1 cellular context compared by ENCODE assay signal in the genomic region with DNA sequence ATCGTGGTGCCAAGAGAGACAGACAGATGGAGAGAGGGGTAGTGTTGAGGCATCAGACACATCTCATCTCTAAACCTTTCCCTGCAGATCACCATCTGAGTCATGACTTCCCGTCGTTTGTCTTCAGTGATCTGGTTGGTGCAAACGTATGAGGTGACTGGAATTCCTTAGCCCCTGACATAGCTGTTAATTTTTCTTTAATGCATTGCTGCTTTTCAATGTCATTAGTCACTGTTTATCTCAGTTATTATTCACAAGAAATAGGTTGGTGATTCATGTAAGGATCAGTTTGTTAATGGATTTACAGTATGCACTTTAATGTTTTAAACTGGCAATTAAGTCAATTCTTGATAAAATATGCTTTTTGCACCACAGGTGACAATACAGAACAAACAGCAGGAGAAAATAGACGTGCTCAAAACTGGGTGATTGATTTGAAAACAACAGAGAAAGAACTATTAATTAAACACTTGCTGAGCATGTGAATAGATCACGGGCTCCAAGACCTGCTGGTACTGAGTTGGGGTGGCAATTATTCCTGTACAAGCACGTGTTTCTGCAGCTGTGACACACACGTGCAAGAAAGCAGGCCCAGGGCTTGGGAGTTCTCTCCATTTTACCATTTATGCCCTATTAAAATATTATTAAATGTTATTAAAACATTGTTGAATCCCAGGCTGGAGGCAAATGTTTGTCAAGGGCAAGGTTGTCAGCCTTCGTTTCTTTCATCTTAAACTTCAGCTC.
TF ChIP-seq lines count a peak whose summit lies in the region.

No MANE protein-coding gene starts in this region.

TF ChIP-seq in IMR-90, 13 proteins besides CTCF, POLR2A, EP300 and RAD21 (continued from another document):
- TF ChIP-seq NFE2L2 (IDR thresholded peaks at IDR 0.05; ENCODE audit: low read depth, low read length), result no peak
- no peak for TF ChIP-seq MAFK (IDR thresholded peaks at IDR 0.05; ENCODE audit: low read depth, low read length)
- no peak for TF ChIP-seq CHD1 (IDR thresholded peaks at IDR 0.05; ENCODE audit: low read depth, low read length)
- no peak for TF ChIP-seq BHLHE40 (IDR thresholded peaks at IDR 0.05; ENCODE audit: low read depth, low read length)
- no peak for TF ChIP-seq RFX5 (IDR thresholded peaks at IDR 0.05; ENCODE audit: low read depth, low read length)
- TF ChIP-seq FOS (IDR thresholded peaks at IDR 0.05; ENCODE audit: low read depth, low read length), result no peak
- no peak for TF ChIP-seq MAZ (IDR thresholded peaks at IDR 0.05; ENCODE audit: borderline replicate concordance, low read depth, low read length)
- no peak for TF ChIP-seq SMC3 (IDR thresholded peaks at IDR 0.05; ENCODE audit: low read depth, low read length)
- no peak for TF ChIP-seq MXI1 (IDR thresholded peaks at IDR 0.05; ENCODE audit: borderline replicate concordance, low read depth, low read length)
- TF ChIP-seq RCOR1 (IDR thresholded peaks at IDR 0.05; ENCODE audit: insufficient replicate concordance, low read length), result no peak
- TF ChIP-seq USF2 (IDR thresholded peaks at IDR 0.05; ENCODE audit: low read depth, low read length), result no peak
- TF ChIP-seq, protein P1, sequence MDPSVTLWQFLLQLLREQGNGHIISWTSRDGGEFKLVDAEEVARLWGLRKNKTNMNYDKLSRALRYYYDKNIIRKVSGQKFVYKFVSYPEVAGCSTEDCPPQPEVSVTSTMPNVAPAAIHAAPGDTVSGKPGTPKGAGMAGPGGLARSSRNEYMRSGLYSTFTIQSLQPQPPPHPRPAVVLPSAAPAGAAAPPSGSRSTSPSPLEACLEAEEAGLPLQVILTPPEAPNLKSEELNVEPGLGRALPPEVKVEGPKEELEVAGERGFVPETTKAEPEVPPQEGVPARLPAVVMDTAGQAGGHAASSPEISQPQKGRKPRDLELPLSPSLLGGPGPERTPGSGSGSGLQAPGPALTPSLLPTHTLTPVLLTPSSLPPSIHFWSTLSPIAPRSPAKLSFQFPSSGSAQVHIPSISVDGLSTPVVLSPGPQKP (IDR thresholded peaks at IDR 0.05; ENCODE audit: borderline replicate concordance, low read depth, low read length), result no peak
